Comparison of ENCODE assay signal across 12 cellular contexts in the genomic region with DNA sequence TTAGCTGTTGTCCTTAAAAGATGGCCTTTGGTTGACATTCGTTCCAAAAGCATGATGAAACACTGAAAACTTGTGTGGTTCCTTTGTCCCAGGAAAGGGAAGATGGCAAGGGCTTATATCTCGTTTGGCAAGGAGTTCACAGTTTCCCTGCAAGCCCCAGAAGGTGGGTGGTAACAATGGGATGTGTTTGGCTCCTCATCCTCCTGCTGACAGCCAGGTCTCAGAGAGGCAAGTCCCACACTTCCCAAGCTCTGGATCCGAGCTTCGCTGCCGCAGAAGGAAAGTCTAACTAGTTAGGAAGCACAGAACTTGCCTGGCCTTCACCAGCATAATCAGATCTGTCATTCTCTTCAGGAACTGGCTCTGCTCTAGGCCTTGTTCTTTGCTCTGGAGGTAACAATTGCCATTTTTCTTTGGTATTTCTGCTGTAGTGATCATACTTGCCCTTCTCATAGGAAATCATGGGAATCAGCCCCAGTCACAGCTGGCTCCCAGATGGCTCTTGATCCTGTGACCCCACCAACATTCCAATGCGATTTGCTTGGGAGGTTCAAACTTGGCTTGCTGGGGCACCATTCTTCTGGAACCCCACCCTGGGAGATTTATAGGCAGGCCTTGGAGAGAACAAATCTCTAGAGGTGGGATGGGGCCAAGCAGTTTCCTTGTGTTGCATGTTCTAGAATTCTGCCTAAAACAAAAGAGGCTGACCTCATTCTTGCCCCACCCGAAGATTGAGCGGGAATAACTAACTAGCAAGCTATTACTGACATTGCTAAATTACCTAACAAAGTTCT. TPM values are rescaled to one million over a fixed set of nuclear protein-coding genes. Genes with fewer than 3 reads are reported as not detected.
DNase-seq lines count a peak whose midpoint lies in the region; FAIRE-seq and TF ChIP-seq lines count a peak whose summit lies in the region.
"Had no signal": no experiment of that assay in that cellular context is flagged by ENCODE, and none has a peak within 500 bp of the region (broad histone marks: within the 10 kb centered on the region; RNA-seq: fewer than 3 reads in every experiment).

No MANE protein-coding gene starts in this region.

- H3K36me3 ChIP-seq in SJSA1 (no peaks in the 10 kb centered on the region), fibroblast of lung (ENCODE audit: control insufficient read depth, insufficient read depth, low read length) (no peaks in the 10 kb centered on the region), mucosa of rectum (ENCODE audit: control insufficient read depth in 2 of 2, insufficient read depth in 2 of 2, low read length in 2 of 2) (no peaks in the 10 kb centered on the region)

- no peak overlapping the region for H3K9ac ChIP-seq in fibroblast of lung (ENCODE audit: insufficient read depth, low read length)
- H3K9ac ChIP-seq in mucosa of rectum (ENCODE audit: low read depth in 1 of 2, low read length in 2 of 2) = no peak overlapping the region

- no peaks in the 10 kb centered on the region for H3K79me2 ChIP-seq in fibroblast of lung (ENCODE audit: control insufficient read depth, insufficient read depth, low read length)

- H3K27me3 ChIP-seq in SJSA1 (replicated peaks) = no peaks in the 10 kb centered on the region
- no peaks in the 10 kb centered on the region for H3K27me3 ChIP-seq in fibroblast of lung (ENCODE audit: control insufficient read depth, insufficient read depth, low read length)
- H3K27me3 ChIP-seq in mucosa of rectum (ENCODE audit: control insufficient read depth in 2 of 2, insufficient read depth in 2 of 2, low read length in 2 of 2) = no peaks in the 10 kb centered on the region

- DNase-seq in A172 (ENCODE audit: low spot score) (peak; percentile 44), SJSA1 (ENCODE audit: low read depth in 1 of 2, low spot score in 2 of 2) (peak in 1 of 2 experiments; percentile 46), fibroblast of lung (ENCODE audit: low read depth in 2 of 2) (peak; percentile 70 to 91), DMS53 (lab: John Stamatoyannopoulos, UW) (no peak), urothelium cell line (ENCODE audit: low spot score) (no peak), NCI-H748 treated with DMSO at 0.1 percent for 48 hours (lab: John Stamatoyannopoulos, UW) (no peak), DMS 273 (lab: John Stamatoyannopoulos, UW; ENCODE audit: unreplicated experiment) (no peak)
- DNase-seq: activated T-cell treated with anti-CD3 and anti-CD28 coated beads, Interleukin-2, amount 50 U/mL, for 24 hours; H7; NCI-H1105 had no signal

- no peak for TF ChIP-seq CTCF in fibroblast of lung (conservative IDR thresholded peaks at IDR 0.05 in 1 of 2, IDR thresholded peaks at IDR 0.05 in 1 of 2; ENCODE audit: low read depth in 1 of 2, low read length in 2 of 2)

- no peak for FAIRE-seq in urothelium cell line (lab: Jason Lieb, UNC)
- FAIRE-seq: A204.1 had no signal

- no peaks in the 10 kb centered on the region for H4K20me1 ChIP-seq in fibroblast of lung (ENCODE audit: control insufficient read depth, extremely low read depth, insufficient read depth, low read length)

- H3K9me3 ChIP-seq in SJSA1 (replicated peaks) (no peaks in the 10 kb centered on the region), fibroblast of lung (ENCODE audit: control insufficient read depth, insufficient read depth, low read depth, low read length) (no peaks in the 10 kb centered on the region), mucosa of rectum (ENCODE audit: control insufficient read depth in 2 of 2, low read length in 2 of 2) (no peaks in the 10 kb centered on the region)

- H3K27ac ChIP-seq in SJSA1 (peak overlapping the region; percentile 58), fibroblast of lung (ENCODE audit: insufficient read depth, low read length) (peak overlapping the region; percentile 76), mucosa of rectum (ENCODE audit: low read depth in 2 of 2, low read length in 2 of 2) (peak overlapping the region; percentile 10 to 38)

- H3K4me3 ChIP-seq in SJSA1 (no peak overlapping the region), fibroblast of lung (replicated peaks in 1 of 4; ENCODE audit: control extremely low read depth in 1 of 4, insufficient read depth in 1 of 4, low read depth in 3 of 4, low read length in 4 of 4) (no peak overlapping the region), mucosa of rectum (ENCODE audit: low read length in 2 of 2) (no peak overlapping the region)

- peaks cover 19% of the 10 kb centered on the region for H3K4me1 ChIP-seq in SJSA1 (replicated peaks)
- H3K4me1 ChIP-seq in fibroblast of lung (ENCODE audit: control insufficient read depth, extremely low read depth, insufficient read depth, low read length) = peaks cover 10% of the 10 kb centered on the region
- no peaks in the 10 kb centered on the region for H3K4me1 ChIP-seq in mucosa of rectum (ENCODE audit: control insufficient read depth in 2 of 2, insufficient read depth in 2 of 2, low read length in 2 of 2)

- peak overlapping the region; percentile 3 for H2AFZ ChIP-seq in fibroblast of lung (ENCODE audit: low read length)

- peak overlapping the region; percentile 16 for H3K4me2 ChIP-seq in fibroblast of lung (ENCODE audit: extremely low read depth, insufficient read depth, low read length)

RNA-seq across cellular contexts. Expression of gene KPNA2, which starts 17.9 kb away (rescaled TPM):
- 358 and 473 TPM in 2 replicates for total RNA-seq in A172 (2014; rRNA removed; shearing (Covaris generic))
- 309 and 338 TPM in 2 replicates for total RNA-seq in SJSA1 (2014; rRNA removed; shearing (Covaris generic))
- 20.3 and 44.3 TPM in 2 replicates for total RNA-seq in fibroblast of lung
- polyA plus RNA-seq in fibroblast of lung = 96.1 and 230 TPM in 2 replicates
- 79.1 and 193 TPM in 2 replicates for polyA plus RNA-seq in fibroblast of lung (2012)
- 136 and 282 TPM in 2 replicates for polyA minus RNA-seq in fibroblast of lung (ENCODE audit: low replicate concordance)

RNA-seq across cellular contexts. Expression of gene C17orf58, which starts 57.2 kb away (rescaled TPM):
- 20.0 and 24.2 TPM in 2 replicates for total RNA-seq in A172 (2014; rRNA removed; shearing (Covaris generic))
- 12.4 and 20.0 TPM in 2 replicates for total RNA-seq in SJSA1 (2014; rRNA removed; shearing (Covaris generic))
- total RNA-seq in fibroblast of lung = 9.2 and 17.0 TPM in 2 replicates
- polyA plus RNA-seq in fibroblast of lung = 10.6 and 11.9 TPM in 2 replicates
- polyA plus RNA-seq in fibroblast of lung (2012) = 8.8 and 9.6 TPM in 2 replicates
- polyA minus RNA-seq in fibroblast of lung (ENCODE audit: low replicate concordance) = 5.2 and 6.6 TPM in 2 replicates

Comparison
In these comparisons a context has a peak if more than half of its experiments do, and no peak if none do; other contexts are left out.
1. DNase-seq: peak in A172 (single experiment) and fibroblast of lung (2 of 2); none in DMS53 (single experiment), urothelium cell line (single experiment), NCI-H748 treated with DMSO at 0.1 percent for 48 hours (single experiment) and DMS 273 (single experiment).
2. H3K27ac ChIP-seq: peak in every context shown above with its lines; median percentile 76 in fibroblast of lung; 58 in SJSA1; 24 in mucosa of rectum.